Comparison of ENCODE assay signal across 1 cellular context in the genomic region with DNA sequence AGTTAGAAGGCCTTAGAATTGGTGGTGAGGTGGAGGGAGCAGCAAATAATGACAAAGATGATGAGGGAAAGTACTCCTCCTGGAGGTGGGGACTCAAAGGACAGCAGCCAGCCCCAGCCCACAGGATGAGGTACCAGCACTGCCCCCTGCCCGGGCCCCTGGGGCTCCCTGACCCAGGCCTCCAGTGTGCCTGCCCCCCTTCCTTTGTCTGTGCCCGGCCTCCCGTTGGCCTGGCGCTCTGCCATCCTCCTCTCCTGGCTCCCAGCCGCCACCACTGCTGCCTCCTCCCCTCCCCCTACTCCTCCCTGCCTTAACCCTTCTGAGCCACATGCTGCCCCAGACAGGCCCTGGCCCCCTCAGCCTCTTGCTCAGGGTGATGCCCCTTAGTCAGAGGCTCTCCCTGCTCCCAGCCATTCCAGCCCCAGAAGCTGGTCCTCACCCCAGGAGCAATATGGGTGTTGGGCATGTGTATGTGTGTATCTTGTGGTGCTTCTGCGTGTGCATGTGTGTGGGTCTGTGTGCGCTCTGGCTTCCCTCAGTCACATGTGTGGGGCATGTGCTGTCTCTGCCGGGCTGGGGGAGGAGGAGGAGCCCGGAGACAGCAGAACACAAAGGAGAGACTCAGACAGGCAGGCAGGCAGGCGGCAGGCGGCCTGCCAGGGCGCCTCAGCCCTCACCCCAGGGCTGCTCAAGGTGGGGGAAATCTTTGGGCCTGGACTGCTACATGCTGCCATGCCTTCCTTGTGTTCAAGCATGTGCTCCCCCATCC.
TF ChIP-seq lines count a peak whose summit lies in the region.

No MANE protein-coding gene starts in this region.

TF ChIP-seq in HepG2, 621 proteins besides CTCF, POLR2A, EP300 and RAD21 (continued from another document and continues in another):
- TF ChIP-seq TMF1 (CRISPR knock-in tag; IDR thresholded peaks at IDR 0.05; ENCODE audit: low read depth) (no peak), SRF (IDR thresholded peaks at IDR 0.05; ENCODE audit: low read depth, low read length) (no peak), ZNF746 (CRISPR knock-in tag; IDR thresholded peaks at IDR 0.05) (0 out of 2 replicates have a peak, but pooled peaks have one; percentile 38), RBFOX2 (IDR thresholded peaks at IDR 0.05; ENCODE audit: low read depth, low read length) (peak; percentile 24; the same call in 1 of the 2 replicates), ZNF207 (IDR thresholded peaks at IDR 0.05; ENCODE audit: borderline replicate concordance) (no peak), TAF1 (CRISPR knock-in tag; IDR thresholded peaks at IDR 0.05) (no peak), TP53 (CRISPR knock-in tag; conservative IDR thresholded peaks at IDR 0.05) (no peak), RXRB (CRISPR knock-in tag; IDR thresholded peaks at IDR 0.05; ENCODE audit: borderline replicate concordance) (0 out of 2 replicates have a peak, but pooled peaks have one; percentile 13), HNRNPH1 (optimal IDR thresholded peaks at IDR 0.05; ENCODE audit: low read depth, low read length) (no peak), MTA1 (CRISPR knock-in tag; IDR thresholded peaks at IDR 0.05; ENCODE audit: borderline replicate concordance) (peak; percentile 30; the same call in 1 of the 2 replicates), GATAD2A (CRISPR knock-in tag; IDR thresholded peaks at IDR 0.05) (no peak), PITX1 (CRISPR knock-in tag; IDR thresholded peaks at IDR 0.05) (no peak), ZNF251 (CRISPR knock-in tag; IDR thresholded peaks at IDR 0.05) (no peak), TCF7 (IDR thresholded peaks at IDR 0.05; ENCODE audit: low read depth) (no peak), KLF6 (CRISPR knock-in tag; IDR thresholded peaks at IDR 0.05) (no peak), ZNF724P (CRISPR knock-in tag; IDR thresholded peaks at IDR 0.05; ENCODE audit: borderline replicate concordance) (no peak), ZBTB7B (CRISPR knock-in tag; IDR thresholded peaks at IDR 0.05) (0 out of 2 replicates have a peak, but pooled peaks have one; percentile 43), KAT8 (CRISPR knock-in tag; IDR thresholded peaks at IDR 0.05) (no peak), SAP130 (CRISPR knock-in tag; IDR thresholded peaks at IDR 0.05; ENCODE audit: low read depth) (peak; percentile 52), KLF15 (CRISPR knock-in tag; IDR thresholded peaks at IDR 0.05; ENCODE audit: borderline replicate concordance) (no peak), ZNF556 (CRISPR knock-in tag; IDR thresholded peaks at IDR 0.05; ENCODE audit: borderline replicate concordance) (0 out of 2 replicates have a peak, but pooled peaks have one; percentile 21), LCORL (IDR thresholded peaks at IDR 0.05) (no peak), LCORL (CRISPR knock-in tag; IDR thresholded peaks at IDR 0.05) (peak; percentile 72), ZNF33B (CRISPR knock-in tag; IDR thresholded peaks at IDR 0.05) (no peak), SRSF4 (IDR thresholded peaks at IDR 0.05; ENCODE audit: low read depth, low read length, poor library complexity, severe bottlenecking) (no peak), ZNF879 (CRISPR knock-in tag; IDR thresholded peaks at IDR 0.05) (no peak), ZNF782 (CRISPR knock-in tag; IDR thresholded peaks at IDR 0.05; ENCODE audit: borderline replicate concordance) (no peak), ZNF598 (CRISPR knock-in tag; IDR thresholded peaks at IDR 0.05; ENCODE audit: borderline replicate concordance) (no peak; the same call in 1 of the 2 replicates), TBP (CRISPR knock-in tag; IDR thresholded peaks at IDR 0.05) (no peak), ZNF792 (CRISPR knock-in tag; IDR thresholded peaks at IDR 0.05) (no peak), FOXK2 (IDR thresholded peaks at IDR 0.05) (no peak), THYN1 (CRISPR knock-in tag; IDR thresholded peaks at IDR 0.05; ENCODE audit: borderline replicate concordance, low read depth) (no peak), JUNB (CRISPR knock-in tag; IDR thresholded peaks at IDR 0.05; ENCODE audit: borderline replicate concordance) (no peak), ZSCAN30 (CRISPR knock-in tag; IDR thresholded peaks at IDR 0.05) (no peak), NRL (CRISPR knock-in tag; IDR thresholded peaks at IDR 0.05; ENCODE audit: borderline replicate concordance) (no peak), ZNF652 (CRISPR knock-in tag; IDR thresholded peaks at IDR 0.05; ENCODE audit: borderline replicate concordance, low read depth) (peak; percentile 87), ZNF816 (CRISPR knock-in tag; IDR thresholded peaks at IDR 0.05; ENCODE audit: borderline replicate concordance) (no peak), ATF1 (CRISPR knock-in tag; IDR thresholded peaks at IDR 0.05) (no peak), PCBP1 (IDR thresholded peaks at IDR 0.05; ENCODE audit: borderline replicate concordance, low read depth, low read length) (0 out of 2 replicates have a peak, but pooled peaks have one; percentile 55)
- TF ChIP-seq, protein P1, sequence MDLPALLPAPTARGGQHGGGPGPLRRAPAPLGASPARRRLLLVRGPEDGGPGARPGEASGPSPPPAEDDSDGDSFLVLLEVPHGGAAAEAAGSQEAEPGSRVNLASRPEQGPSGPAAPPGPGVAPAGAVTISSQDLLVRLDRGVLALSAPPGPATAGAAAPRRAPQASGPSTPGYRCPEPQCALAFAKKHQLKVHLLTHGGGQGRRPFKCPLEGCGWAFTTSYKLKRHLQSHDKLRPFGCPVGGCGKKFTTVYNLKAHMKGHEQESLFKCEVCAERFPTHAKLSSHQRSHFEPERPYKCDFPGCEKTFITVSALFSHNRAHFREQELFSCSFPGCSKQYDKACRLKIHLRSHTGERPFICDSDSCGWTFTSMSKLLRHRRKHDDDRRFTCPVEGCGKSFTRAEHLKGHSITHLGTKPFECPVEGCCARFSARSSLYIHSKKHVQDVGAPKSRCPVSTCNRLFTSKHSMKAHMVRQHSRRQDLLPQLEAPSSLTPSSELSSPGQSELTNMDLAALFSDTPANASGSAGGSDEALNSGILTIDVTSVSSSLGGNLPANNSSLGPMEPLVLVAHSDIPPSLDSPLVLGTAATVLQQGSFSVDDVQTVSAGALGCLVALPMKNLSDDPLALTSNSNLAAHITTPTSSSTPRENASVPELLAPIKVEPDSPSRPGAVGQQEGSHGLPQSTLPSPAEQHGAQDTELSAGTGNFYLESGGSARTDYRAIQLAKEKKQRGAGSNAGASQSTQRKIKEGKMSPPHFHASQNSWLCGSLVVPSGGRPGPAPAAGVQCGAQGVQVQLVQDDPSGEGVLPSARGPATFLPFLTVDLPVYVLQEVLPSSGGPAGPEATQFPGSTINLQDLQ (CRISPR knock-in tag; IDR thresholded peaks at IDR 0.05) = no peak
- TF ChIP-seq, protein P2, sequence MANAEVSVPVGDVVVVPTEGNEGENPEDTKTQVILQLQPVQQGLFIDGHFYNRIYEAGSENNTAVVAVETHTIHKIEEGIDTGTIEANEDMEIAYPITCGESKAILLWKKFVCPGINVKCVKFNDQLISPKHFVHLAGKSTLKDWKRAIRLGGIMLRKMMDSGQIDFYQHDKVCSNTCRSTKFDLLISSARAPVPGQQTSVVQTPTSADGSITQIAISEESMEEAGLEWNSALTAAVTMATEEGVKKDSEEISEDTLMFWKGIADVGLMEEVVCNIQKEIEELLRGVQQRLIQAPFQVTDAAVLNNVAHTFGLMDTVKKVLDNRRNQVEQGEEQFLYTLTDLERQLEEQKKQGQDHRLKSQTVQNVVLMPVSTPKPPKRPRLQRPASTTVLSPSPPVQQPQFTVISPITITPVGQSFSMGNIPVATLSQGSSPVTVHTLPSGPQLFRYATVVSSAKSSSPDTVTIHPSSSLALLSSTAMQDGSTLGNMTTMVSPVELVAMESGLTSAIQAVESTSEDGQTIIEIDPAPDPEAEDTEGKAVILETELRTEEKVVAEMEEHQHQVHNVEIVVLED (CRISPR knock-in tag; IDR thresholded peaks at IDR 0.05; ENCODE audit: borderline replicate concordance) = no peak
- TF ChIP-seq, protein P3, sequence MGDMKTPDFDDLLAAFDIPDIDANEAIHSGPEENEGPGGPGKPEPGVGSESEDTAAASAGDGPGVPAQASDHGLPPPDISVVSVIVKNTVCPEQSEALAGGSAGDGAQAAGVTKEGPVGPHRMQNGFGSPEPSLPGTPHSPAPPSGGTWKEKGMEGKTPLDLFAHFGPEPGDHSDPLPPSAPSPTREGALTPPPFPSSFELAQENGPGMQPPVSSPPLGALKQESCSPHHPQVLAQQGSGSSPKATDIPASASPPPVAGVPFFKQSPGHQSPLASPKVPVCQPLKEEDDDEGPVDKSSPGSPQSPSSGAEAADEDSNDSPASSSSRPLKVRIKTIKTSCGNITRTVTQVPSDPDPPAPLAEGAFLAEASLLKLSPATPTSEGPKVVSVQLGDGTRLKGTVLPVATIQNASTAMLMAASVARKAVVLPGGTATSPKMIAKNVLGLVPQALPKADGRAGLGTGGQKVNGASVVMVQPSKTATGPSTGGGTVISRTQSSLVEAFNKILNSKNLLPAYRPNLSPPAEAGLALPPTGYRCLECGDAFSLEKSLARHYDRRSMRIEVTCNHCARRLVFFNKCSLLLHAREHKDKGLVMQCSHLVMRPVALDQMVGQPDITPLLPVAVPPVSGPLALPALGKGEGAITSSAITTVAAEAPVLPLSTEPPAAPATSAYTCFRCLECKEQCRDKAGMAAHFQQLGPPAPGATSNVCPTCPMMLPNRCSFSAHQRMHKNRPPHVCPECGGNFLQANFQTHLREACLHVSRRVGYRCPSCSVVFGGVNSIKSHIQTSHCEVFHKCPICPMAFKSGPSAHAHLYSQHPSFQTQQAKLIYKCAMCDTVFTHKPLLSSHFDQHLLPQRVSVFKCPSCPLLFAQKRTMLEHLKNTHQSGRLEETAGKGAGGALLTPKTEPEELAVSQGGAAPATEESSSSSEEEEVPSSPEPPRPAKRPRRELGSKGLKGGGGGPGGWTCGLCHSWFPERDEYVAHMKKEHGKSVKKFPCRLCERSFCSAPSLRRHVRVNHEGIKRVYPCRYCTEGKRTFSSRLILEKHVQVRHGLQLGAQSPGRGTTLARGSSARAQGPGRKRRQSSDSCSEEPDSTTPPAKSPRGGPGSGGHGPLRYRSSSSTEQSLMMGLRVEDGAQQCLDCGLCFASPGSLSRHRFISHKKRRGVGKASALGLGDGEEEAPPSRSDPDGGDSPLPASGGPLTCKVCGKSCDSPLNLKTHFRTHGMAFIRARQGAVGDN (CRISPR knock-in tag; IDR thresholded peaks at IDR 0.05) = peak; percentile 92
- TF ChIP-seq, protein P4, sequence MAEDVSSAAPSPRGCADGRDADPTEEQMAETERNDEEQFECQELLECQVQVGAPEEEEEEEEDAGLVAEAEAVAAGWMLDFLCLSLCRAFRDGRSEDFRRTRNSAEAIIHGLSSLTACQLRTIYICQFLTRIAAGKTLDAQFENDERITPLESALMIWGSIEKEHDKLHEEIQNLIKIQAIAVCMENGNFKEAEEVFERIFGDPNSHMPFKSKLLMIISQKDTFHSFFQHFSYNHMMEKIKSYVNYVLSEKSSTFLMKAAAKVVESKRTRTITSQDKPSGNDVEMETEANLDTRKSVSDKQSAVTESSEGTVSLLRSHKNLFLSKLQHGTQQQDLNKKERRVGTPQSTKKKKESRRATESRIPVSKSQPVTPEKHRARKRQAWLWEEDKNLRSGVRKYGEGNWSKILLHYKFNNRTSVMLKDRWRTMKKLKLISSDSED (CRISPR knock-in tag; IDR thresholded peaks at IDR 0.05) = no peak
- TF ChIP-seq, protein P5, sequence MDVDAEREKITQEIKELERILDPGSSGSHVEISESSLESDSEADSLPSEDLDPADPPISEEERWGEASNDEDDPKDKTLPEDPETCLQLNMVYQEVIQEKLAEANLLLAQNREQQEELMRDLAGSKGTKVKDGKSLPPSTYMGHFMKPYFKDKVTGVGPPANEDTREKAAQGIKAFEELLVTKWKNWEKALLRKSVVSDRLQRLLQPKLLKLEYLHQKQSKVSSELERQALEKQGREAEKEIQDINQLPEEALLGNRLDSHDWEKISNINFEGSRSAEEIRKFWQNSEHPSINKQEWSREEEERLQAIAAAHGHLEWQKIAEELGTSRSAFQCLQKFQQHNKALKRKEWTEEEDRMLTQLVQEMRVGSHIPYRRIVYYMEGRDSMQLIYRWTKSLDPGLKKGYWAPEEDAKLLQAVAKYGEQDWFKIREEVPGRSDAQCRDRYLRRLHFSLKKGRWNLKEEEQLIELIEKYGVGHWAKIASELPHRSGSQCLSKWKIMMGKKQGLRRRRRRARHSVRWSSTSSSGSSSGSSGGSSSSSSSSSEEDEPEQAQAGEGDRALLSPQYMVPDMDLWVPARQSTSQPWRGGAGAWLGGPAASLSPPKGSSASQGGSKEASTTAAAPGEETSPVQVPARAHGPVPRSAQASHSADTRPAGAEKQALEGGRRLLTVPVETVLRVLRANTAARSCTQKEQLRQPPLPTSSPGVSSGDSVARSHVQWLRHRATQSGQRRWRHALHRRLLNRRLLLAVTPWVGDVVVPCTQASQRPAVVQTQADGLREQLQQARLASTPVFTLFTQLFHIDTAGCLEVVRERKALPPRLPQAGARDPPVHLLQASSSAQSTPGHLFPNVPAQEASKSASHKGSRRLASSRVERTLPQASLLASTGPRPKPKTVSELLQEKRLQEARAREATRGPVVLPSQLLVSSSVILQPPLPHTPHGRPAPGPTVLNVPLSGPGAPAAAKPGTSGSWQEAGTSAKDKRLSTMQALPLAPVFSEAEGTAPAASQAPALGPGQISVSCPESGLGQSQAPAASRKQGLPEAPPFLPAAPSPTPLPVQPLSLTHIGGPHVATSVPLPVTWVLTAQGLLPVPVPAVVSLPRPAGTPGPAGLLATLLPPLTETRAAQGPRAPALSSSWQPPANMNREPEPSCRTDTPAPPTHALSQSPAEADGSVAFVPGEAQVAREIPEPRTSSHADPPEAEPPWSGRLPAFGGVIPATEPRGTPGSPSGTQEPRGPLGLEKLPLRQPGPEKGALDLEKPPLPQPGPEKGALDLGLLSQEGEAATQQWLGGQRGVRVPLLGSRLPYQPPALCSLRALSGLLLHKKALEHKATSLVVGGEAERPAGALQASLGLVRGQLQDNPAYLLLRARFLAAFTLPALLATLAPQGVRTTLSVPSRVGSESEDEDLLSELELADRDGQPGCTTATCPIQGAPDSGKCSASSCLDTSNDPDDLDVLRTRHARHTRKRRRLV (CRISPR knock-in tag; IDR thresholded peaks at IDR 0.05) = no peak
- TF ChIP-seq, protein P6, sequence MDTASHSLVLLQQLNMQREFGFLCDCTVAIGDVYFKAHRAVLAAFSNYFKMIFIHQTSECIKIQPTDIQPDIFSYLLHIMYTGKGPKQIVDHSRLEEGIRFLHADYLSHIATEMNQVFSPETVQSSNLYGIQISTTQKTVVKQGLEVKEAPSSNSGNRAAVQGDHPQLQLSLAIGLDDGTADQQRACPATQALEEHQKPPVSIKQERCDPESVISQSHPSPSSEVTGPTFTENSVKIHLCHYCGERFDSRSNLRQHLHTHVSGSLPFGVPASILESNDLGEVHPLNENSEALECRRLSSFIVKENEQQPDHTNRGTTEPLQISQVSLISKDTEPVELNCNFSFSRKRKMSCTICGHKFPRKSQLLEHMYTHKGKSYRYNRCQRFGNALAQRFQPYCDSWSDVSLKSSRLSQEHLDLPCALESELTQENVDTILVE (CRISPR knock-in tag; IDR thresholded peaks at IDR 0.05) = 0 out of 2 replicates have a peak, but pooled peaks have one; percentile 34
- TF ChIP-seq, protein P7, sequence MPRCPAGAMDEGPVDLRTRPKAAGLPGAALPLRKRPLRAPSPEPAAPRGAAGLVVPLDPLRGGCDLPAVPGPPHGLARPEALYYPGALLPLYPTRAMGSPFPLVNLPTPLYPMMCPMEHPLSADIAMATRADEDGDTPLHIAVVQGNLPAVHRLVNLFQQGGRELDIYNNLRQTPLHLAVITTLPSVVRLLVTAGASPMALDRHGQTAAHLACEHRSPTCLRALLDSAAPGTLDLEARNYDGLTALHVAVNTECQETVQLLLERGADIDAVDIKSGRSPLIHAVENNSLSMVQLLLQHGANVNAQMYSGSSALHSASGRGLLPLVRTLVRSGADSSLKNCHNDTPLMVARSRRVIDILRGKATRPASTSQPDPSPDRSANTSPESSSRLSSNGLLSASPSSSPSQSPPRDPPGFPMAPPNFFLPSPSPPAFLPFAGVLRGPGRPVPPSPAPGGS (CRISPR knock-in tag; IDR thresholded peaks at IDR 0.05) = no peak
- TF ChIP-seq, protein P8, sequence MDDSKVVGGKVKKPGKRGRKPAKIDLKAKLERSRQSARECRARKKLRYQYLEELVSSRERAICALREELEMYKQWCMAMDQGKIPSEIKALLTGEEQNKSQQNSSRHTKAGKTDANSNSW (CRISPR knock-in tag; IDR thresholded peaks at IDR 0.05; ENCODE audit: borderline replicate concordance) = no peak
